ENCODE assay signal across 8 cellular contexts in the genomic region with DNA sequence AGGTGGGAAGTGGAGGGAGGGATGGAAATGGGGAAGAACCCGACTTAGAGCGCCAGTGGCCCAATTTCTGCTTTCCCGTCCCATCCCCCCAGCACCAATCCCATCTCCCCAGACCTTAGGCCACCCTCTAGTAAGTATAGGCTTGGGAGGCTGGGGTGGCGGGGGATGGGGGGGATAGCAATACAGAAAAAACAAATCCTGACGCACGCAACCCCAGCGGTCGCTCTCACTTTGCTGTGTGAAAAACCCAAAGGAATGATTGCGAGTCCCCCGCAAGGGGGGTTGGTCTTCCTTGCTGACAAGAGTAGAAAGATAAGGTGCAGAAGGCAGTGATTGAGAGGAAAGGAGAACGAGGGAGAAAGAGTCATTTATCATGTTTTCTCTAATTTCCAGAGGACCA. TPM values are rescaled to one million over a fixed set of nuclear protein-coding genes. Genes with fewer than 3 reads are reported as not detected.
DNase-seq lines count a peak whose midpoint lies in the region; ATAC-seq lines count a peak whose summit lies in the region.
"Had no signal": no experiment of that assay in that cellular context is flagged by ENCODE, and none has a peak within 500 bp of the region (broad histone marks: within the 10 kb centered on the region; RNA-seq: fewer than 3 reads in every experiment).

No MANE protein-coding gene starts in this region.

- no peaks in the 10 kb centered on the region; the same call in 1 of the 2 replicates for H3K27me3 ChIP-seq in iPS DF 6.9 (ENCODE audit: control insufficient read depth, insufficient read depth, low read length)

- no CpG with 5 or more reads among the region's 11 CpGs for WGBS in iPS DF 6.9 (ENCODE audit: insufficient coverage, insufficient read length)

- H3K4me3 Mint-ChIP-seq in activated T-helper 2 cell treated with anti-CD3 and anti-CD28 coated beads, Interferon-gamma antibody, Interleukin-2, Interleukin-4, amounts not matched to agents 10 μg/mL and 5 μg/mL and 100 μg/mL, durations not matched to agents 14 hours and 24 hours and 36 hours (ENCODE audit: low read depth), result peak overlapping the region; percentile 41
- H3K4me3 Mint-ChIP-seq in stimulated activated naive CD8-positive, alpha-beta T cell treated with anti-CD3 and anti-CD28 coated beads, Interleukin-15, amount 100 ng/mL, for 72 hours, result peak overlapping the region; percentile 39 to 56

- peaks cover 71% of the 10 kb centered on the region for H3K27me3 Mint-ChIP-seq in activated T-helper 2 cell treated with anti-CD3 and anti-CD28 coated beads, Interferon-gamma antibody, Interleukin-2, Interleukin-4, amounts not matched to agents 10 μg/mL and 5 μg/mL and 100 μg/mL, durations not matched to agents 14 hours and 24 hours and 36 hours (ENCODE audit: low read depth)
- peaks cover 52% of the 10 kb centered on the region for H3K27me3 Mint-ChIP-seq in stimulated activated naive CD8-positive, alpha-beta T cell treated with anti-CD3 and anti-CD28 coated beads, Interleukin-15, amount 100 ng/mL, for 72 hours

- no peaks in the 10 kb centered on the region for H3K4me1 ChIP-seq in iPS DF 6.9 (ENCODE audit: control insufficient read depth, insufficient read depth, low read length)

- no peak overlapping the region for H3K27ac ChIP-seq in iPS DF 6.9 (ENCODE audit: low read length)
- H3K27ac ChIP-seq: neutrophil had no signal

- intact Hi-C loops in activated T-helper 2 cell treated with anti-CD3 and anti-CD28 coated beads, Interferon-gamma antibody, Interleukin-2, Interleukin-4, amounts not matched to agents 10 μg/mL and 5 μg/mL and 100 μg/mL, durations not matched to agents 14 hours and 24 hours and 36 hours (cut with micrococcal nuclease), result loop anchor here (5.0 kb wide), 1 partner anchor 47 kb away; no protein-coding TSS in a partner anchor

- DNase-seq in NCI-H1092 (lab: John Stamatoyannopoulos, UW) (peak; percentile 63), iPS DF 6.9 (ENCODE audit: low read depth, low spot score) (no peak), NCI-H2196 (lab: John Stamatoyannopoulos, UW; ENCODE audit: unreplicated experiment) (no peak)
- DNase-seq in activated T-helper 2 cell treated with anti-CD3 and anti-CD28 coated beads, Interferon-gamma antibody, Interleukin-2, Interleukin-4, amounts not matched to agents 10 μg/mL and 5 μg/mL and 100 μg/mL, durations not matched to agents 14 hours and 24 hours and 36 hours (ENCODE audit: low spot score), result no peak
- no peak for DNase-seq in stimulated activated naive CD8-positive, alpha-beta T cell treated with anti-CD3 and anti-CD28 coated beads, Interleukin-15, amount 100 ng/mL, for 72 hours

- H3K9me3 ChIP-seq in iPS DF 6.9 (ENCODE audit: control insufficient read depth, insufficient read depth, low read length), result no peaks in the 10 kb centered on the region
- H3K9me3 ChIP-seq: neutrophil had no signal

- no peaks in the 10 kb centered on the region for H3K36me3 ChIP-seq in iPS DF 6.9 (ENCODE audit: control insufficient read depth, insufficient read depth, low read length)
- H3K36me3 ChIP-seq: neutrophil had no signal

- no peaks in the 10 kb centered on the region for H3K36me3 Mint-ChIP-seq in activated T-helper 2 cell treated with anti-CD3 and anti-CD28 coated beads, Interferon-gamma antibody, Interleukin-2, Interleukin-4, amounts not matched to agents 10 μg/mL and 5 μg/mL and 100 μg/mL, durations not matched to agents 14 hours and 24 hours and 36 hours (ENCODE audit: low read depth)

- peak overlapping the region; percentile 49; the same call in 1 of the 2 replicates for H3K4me3 ChIP-seq in iPS DF 6.9 (ENCODE audit: low read length)

- H3K27ac Mint-ChIP-seq in activated T-helper 2 cell treated with anti-CD3 and anti-CD28 coated beads, Interferon-gamma antibody, Interleukin-2, Interleukin-4, amounts not matched to agents 10 μg/mL and 5 μg/mL and 100 μg/mL, durations not matched to agents 14 hours and 24 hours and 36 hours, result no peak overlapping the region
- no peak overlapping the region for H3K27ac Mint-ChIP-seq in stimulated activated naive CD8-positive, alpha-beta T cell treated with anti-CD3 and anti-CD28 coated beads, Interleukin-15, amount 100 ng/mL, for 72 hours

- ATAC-seq in stimulated activated naive CD8-positive, alpha-beta T cell treated with anti-CD3 and anti-CD28 coated beads, Interleukin-15, amount 100 ng/mL, for 72 hours, result no peak
- ATAC-seq in HG03039 (IDR thresholded peaks at IDR 0.05; ENCODE audit: unreplicated experiment) (no peak), HG03354 (IDR thresholded peaks at IDR 0.05; ENCODE audit: poor library complexity, severe bottlenecking, unreplicated experiment) (no peak)

- no peaks in the 10 kb centered on the region for H3K9me3 Mint-ChIP-seq in activated T-helper 2 cell treated with anti-CD3 and anti-CD28 coated beads, Interferon-gamma antibody, Interleukin-2, Interleukin-4, amounts not matched to agents 10 μg/mL and 5 μg/mL and 100 μg/mL, durations not matched to agents 14 hours and 24 hours and 36 hours
- H3K9me3 Mint-ChIP-seq in stimulated activated naive CD8-positive, alpha-beta T cell treated with anti-CD3 and anti-CD28 coated beads, Interleukin-15, amount 100 ng/mL, for 72 hours, result peaks cover 0 to 1% of the 10 kb centered on the region in 2 donors

- H3K4me1 Mint-ChIP-seq in activated T-helper 2 cell treated with anti-CD3 and anti-CD28 coated beads, Interferon-gamma antibody, Interleukin-2, Interleukin-4, amounts not matched to agents 10 μg/mL and 5 μg/mL and 100 μg/mL, durations not matched to agents 14 hours and 24 hours and 36 hours (ENCODE audit: low read depth), result peaks cover 6% of the 10 kb centered on the region
- peaks cover 15% of the 10 kb centered on the region for H3K4me1 Mint-ChIP-seq in stimulated activated naive CD8-positive, alpha-beta T cell treated with anti-CD3 and anti-CD28 coated beads, Interleukin-15, amount 100 ng/mL, for 72 hours

RNA-seq across cellular contexts. Expression of a gene that starts 0.9 kb away (rescaled TPM):
- 0.18 and 0.30 TPM in 2 replicates for total RNA-seq in activated T-helper 2 cell treated with anti-CD3 and anti-CD28 coated beads, Interferon-gamma antibody, Interleukin-2, Interleukin-4, amounts not matched to agents 10 μg/mL and 5 μg/mL and 100 μg/mL, durations not matched to agents 14 hours and 24 hours and 36 hours

RNA-seq across cellular contexts. Expression of a gene that starts 52.2 kb away (rescaled TPM):
- total RNA-seq in activated T-helper 2 cell treated with anti-CD3 and anti-CD28 coated beads, Interferon-gamma antibody, Interleukin-2, Interleukin-4, amounts not matched to agents 10 μg/mL and 5 μg/mL and 100 μg/mL, durations not matched to agents 14 hours and 24 hours and 36 hours, result 105 and 110 TPM in 2 replicates
